ENCODE assay signal across 8 cellular contexts in the genomic region with DNA sequence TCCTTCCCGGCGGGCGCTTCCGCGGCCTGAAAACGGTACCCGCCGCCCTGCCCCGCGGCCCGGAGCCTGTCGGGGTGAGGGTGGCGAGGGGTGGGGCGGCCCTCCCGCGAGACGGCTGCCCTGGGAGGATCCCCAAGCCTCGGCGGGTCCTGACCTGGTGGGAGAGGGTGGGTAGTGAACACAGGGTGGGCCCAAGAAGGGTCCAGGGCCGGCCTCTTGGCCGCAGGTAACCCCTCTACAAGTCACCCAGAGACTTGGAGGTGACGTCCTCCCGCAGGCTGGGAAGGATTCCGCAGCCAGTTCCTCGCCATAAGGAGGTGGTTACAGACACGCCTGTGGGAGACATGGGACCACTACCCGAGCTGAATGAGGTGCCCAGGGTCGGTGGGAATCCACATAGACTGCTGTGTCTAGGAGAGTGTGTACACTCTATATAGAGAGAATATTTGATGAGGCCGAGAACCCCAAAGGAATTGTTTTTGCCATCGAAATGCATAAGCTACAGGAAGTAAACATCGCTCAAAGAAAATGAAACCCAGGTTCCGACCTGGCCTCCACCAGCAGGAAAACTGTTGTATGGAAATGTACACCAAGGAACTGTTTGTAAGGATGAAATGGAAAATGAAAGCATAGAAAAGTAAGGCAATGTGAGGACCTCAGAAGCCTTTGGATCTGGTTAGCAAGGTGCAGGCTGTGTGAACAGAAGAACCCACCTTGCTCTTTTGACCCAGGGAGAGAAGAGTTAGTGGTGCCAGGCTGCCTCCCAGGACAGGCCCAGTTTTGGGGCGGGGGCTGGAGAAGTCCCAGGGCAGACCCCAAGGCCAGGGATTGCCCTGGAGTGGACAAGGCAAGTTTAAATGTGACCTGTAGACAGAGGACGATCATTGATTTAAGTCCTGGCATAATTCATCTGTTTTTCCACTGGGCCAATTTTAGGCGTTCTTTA. TPM values are rescaled to one million over a fixed set of nuclear protein-coding genes. Genes with fewer than 3 reads are reported as not detected.
DNase-seq lines count a peak whose midpoint lies in the region; ATAC-seq, FAIRE-seq and TF ChIP-seq lines count a peak whose summit lies in the region.

No MANE protein-coding gene starts in this region.

- BruUV-seq in Caco-2 (replicated peaks; lab: Mats Ljungman, UMichigan): TSS peak; percentile 49

- peak overlapping the region; percentile 48 for H3K27ac Mint-ChIP-seq in Caco-2 (ENCODE audit: unreplicated experiment)

- peaks cover 22% of the 10 kb centered on the region for H3K4me1 Mint-ChIP-seq in Caco-2 (ENCODE audit: low read depth, unreplicated experiment)

- POLR2A ChIA-PET in Caco-2 (lab: Charles Lee): interaction anchor here (0.9 kb wide), 1 partner anchor 8 kb away, joined by 5 read pairs; no protein-coding TSS in a partner anchor
- POLR2A ChIA-PET in H1 (lab: Charles Lee; ENCODE audit: partially characterized antibody): interaction anchor here (1.2 to 1.3 kb wide), 2 partner anchors 9 to 202 kb away, joined by 3 to 5 read pairs; no protein-coding TSS in a partner anchor

- no peak for TF ChIP-seq CTCF in Caco-2 (IDR thresholded peaks at IDR 0.05; ENCODE audit: insufficient read depth in 1 of 2, low read depth in 1 of 2, low read length in 1 of 2, severe bottlenecking in 1 of 2, unreplicated experiment in 1 of 2)
- TF ChIP-seq CTCF in WERI-Rb-1 (IDR thresholded peaks at IDR 0.05; ENCODE audit: low read depth, low read length): no peak
- no peak for TF ChIP-seq CTCF in H1 (IDR thresholded peaks at IDR 0.05; ENCODE audit: control extremely low read depth in 1 of 3, insufficient read depth in 1 of 3, low read depth in 1 of 3, low read length in 3 of 3)

- H3K36me3 ChIP-seq in Caco-2 (ENCODE audit: control insufficient read depth, insufficient read depth, low read length): no peaks in the 10 kb centered on the region
- H3K36me3 ChIP-seq in WERI-Rb-1: no peaks in the 10 kb centered on the region
- H3K36me3 ChIP-seq in H1 (ENCODE audit: control insufficient read depth in 2 of 4, insufficient read depth in 4 of 4, low read length in 3 of 4): no peaks in the 10 kb centered on the region
- H3K36me3 ChIP-seq in mesendoderm (ENCODE audit: control insufficient read depth, insufficient read depth, low read length): no peaks in the 10 kb centered on the region

- no peak overlapping the region for H3K4ac ChIP-seq in H1 (replicated peaks; ENCODE audit: insufficient read length, low read depth, low read length)
- no peak overlapping the region for H3K4ac ChIP-seq in mesendoderm (ENCODE audit: low read depth, low read length)

- H2BK12ac ChIP-seq in H1 (ENCODE audit: low read depth, low read length): 0 out of 2 replicates have a peak overlapping the region, but pooled peaks have one; percentile 41

- 34% methylated on average over 14 of the region's 35 CpGs; no CpG with 5 or more reads in 1 of the 2 experiments for WGBS in H1 (ENCODE audit: extremely low coverage in 1 of 2, insufficient coverage in 1 of 2, insufficient read length in 1 of 2, insufficient replicate concordance in 2 of 2, low coverage in 1 of 2, low lambda C conversion rate in 2 of 2, missing lambda C conversion rate in 1 of 2), 2 experiments
- no CpG with 5 or more reads among the region's 35 CpGs for WGBS in mesendoderm (ENCODE audit: extremely low coverage, insufficient coverage, low lambda C conversion rate)

- no peaks in the 10 kb centered on the region for H3K9me3 Mint-ChIP-seq in Caco-2 (ENCODE audit: unreplicated experiment)

- H4K5ac ChIP-seq in H1 (ENCODE audit: insufficient read length, low read depth, low read length) (no peak overlapping the region), mesendoderm (ENCODE audit: low read length) (no peak overlapping the region)

- H3K79me1 ChIP-seq in H1 (ENCODE audit: low read depth, low read length) (no peaks in the 10 kb centered on the region), mesendoderm (ENCODE audit: low read length) (no peaks in the 10 kb centered on the region)

- H3K56ac ChIP-seq in H1 (replicated peaks; ENCODE audit: insufficient read length, low read depth, low read length): peak overlapping the region; percentile 55
- peak overlapping the region; percentile 86 for H3K56ac ChIP-seq in mesendoderm (ENCODE audit: low read length)

- no peaks in the 10 kb centered on the region for H4K20me1 ChIP-seq in H1 (replicated peaks in 1 of 2; ENCODE audit: control insufficient read depth in 1 of 2, insufficient read depth in 2 of 2, low read length in 2 of 2)

- no peak overlapping the region for H2BK120ac ChIP-seq in H1 (replicated peaks; ENCODE audit: low read depth, low read length)
- no peak overlapping the region for H2BK120ac ChIP-seq in mesendoderm (ENCODE audit: low read depth, low read length)

- H3K23me2 ChIP-seq in H1 (ENCODE audit: low read depth, low read length): peaks cover 5% of the 10 kb centered on the region

- ATAC-seq in GM19438 (IDR thresholded peaks at IDR 0.05; ENCODE audit: low read depth, unreplicated experiment) (peak; percentile 32), HG03442 (IDR thresholded peaks at IDR 0.05; ENCODE audit: unreplicated experiment) (peak; percentile 26)

- H4K91ac ChIP-seq in H1 (replicated peaks; ENCODE audit: insufficient read length, low read length): no peak overlapping the region

- H4K8ac ChIP-seq in H1 (ENCODE audit: extremely low read depth, insufficient read depth, low read length) (no peak overlapping the region), mesendoderm (ENCODE audit: low read depth, low read length) (no peak overlapping the region)

- H3K27me3 ChIP-seq in Caco-2 (replicated peaks; ENCODE audit: control insufficient read depth, insufficient read depth, low read length) (no peaks in the 10 kb centered on the region), WERI-Rb-1 (ENCODE audit: insufficient read depth, low read depth, severe bottlenecking) (no peaks in the 10 kb centered on the region), H1 (replicated peaks in 1 of 4; ENCODE audit: control insufficient read depth in 3 of 4, extremely low read depth in 1 of 4, insufficient read depth in 3 of 4, low read length in 3 of 4) (no peaks in the 10 kb centered on the region; a peak in 1 of 7 replicates), mesendoderm (ENCODE audit: insufficient read depth, low read length, poor library complexity) (no peaks in the 10 kb centered on the region)

- H3K4me1 ChIP-seq in Caco-2 (peaks cover 18% of the 10 kb centered on the region), H1 (replicated peaks in 1 of 4; ENCODE audit: control insufficient read depth in 3 of 4, insufficient read depth in 4 of 4, low read length in 3 of 4) (peaks cover 0 to 3% (median 2%) of the 10 kb centered on the region in 4 experiments; a peak in 3 of 7 replicates), mesendoderm (ENCODE audit: control insufficient read depth, low read depth, low read length) (no peaks in the 10 kb centered on the region)

- H3K4me3 ChIP-seq in Caco-2 (ENCODE audit: low read depth, low read length) (peak overlapping the region; percentile 93), WERI-Rb-1 (ENCODE audit: low read depth, low read length) (peak overlapping the region; percentile 70), H1 (ENCODE audit: extremely low read depth in 1 of 4, insufficient read depth in 2 of 4, low read depth in 3 of 4, low read length in 4 of 4) (peak overlapping the region; percentile 54 to 87 (median 82)), mesendoderm (ENCODE audit: low read length) (peak overlapping the region; percentile 9)

- H3K4me3 Mint-ChIP-seq in Caco-2 (ENCODE audit: unreplicated experiment): peak overlapping the region; percentile 74

- H3K9ac ChIP-seq in H1 (replicated peaks in 1 of 4; ENCODE audit: extremely low read depth in 1 of 4, low read depth in 3 of 4, low read length in 3 of 4) (peak overlapping the region in 3 of 4 experiments; percentile 25 to 55 (median 45); a peak in 4 of 7 replicates), mesendoderm (ENCODE audit: low read length) (peak overlapping the region; percentile 67)

- H3K36me3 Mint-ChIP-seq in Caco-2 (ENCODE audit: insufficient read depth, unreplicated experiment): peaks cover 13% of the 10 kb centered on the region

- CTCF ChIA-PET in Caco-2 (lab: Charles Lee): interaction anchor here (0.7 to 1.6 kb wide), 6 partner anchors 8 to 349 kb away, joined by 3 to 24 read pairs (median 6); partner anchors contain the start of gene MCM10
- CTCF ChIA-PET in H1 (lab: Charles Lee; ENCODE audit: partially characterized antibody): interaction anchor here (0.5 to 4.2 kb wide), 8 partner anchors 9 to 481 kb away, joined by 3 to 28 read pairs (median 4); no protein-coding TSS in a partner anchor

- H3K27ac ChIP-seq in WERI-Rb-1 (peak overlapping the region; percentile 34; the same call in 1 of the 2 replicates), H1 (ENCODE audit: low read depth, low read length) (no peak overlapping the region), mesendoderm (ENCODE audit: low read depth, low read length) (no peak overlapping the region), temporal lobe (ENCODE audit: low read depth, low read length) (peak overlapping the region; percentile 97)

- H3K79me2 ChIP-seq in H1 (ENCODE audit: control insufficient read depth in 1 of 2, insufficient read depth in 2 of 2, low read length in 2 of 2) (peaks cover 0 to 5% of the 10 kb centered on the region in 2 experiments; a peak in 1 of 4 replicates), mesendoderm (ENCODE audit: control insufficient read depth, insufficient read depth, low read length) (no peaks in the 10 kb centered on the region)

- 0 out of 2 replicates have a peak overlapping the region, but pooled peaks have one; percentile 77 for H2BK15ac ChIP-seq in H1 (ENCODE audit: low read length)
- no peak overlapping the region for H2BK15ac ChIP-seq in mesendoderm (replicated peaks; ENCODE audit: low read depth)

- DNase-seq in Caco-2 (peak; percentile 58 to 66), WERI-Rb-1 (peak; percentile 15), H1 (ENCODE audit: low read depth in 1 of 2, low spot score in 2 of 2) (no peak), mesendoderm (peak; percentile 38), NCI-H128 (lab: John Stamatoyannopoulos, UW; ENCODE audit: unreplicated experiment) (no peak)

- H3K23ac ChIP-seq in H1 (ENCODE audit: insufficient read length): no peak overlapping the region
- H3K23ac ChIP-seq in mesendoderm (ENCODE audit: low read length): no peak overlapping the region

- H2BK5ac ChIP-seq in H1 (ENCODE audit: low read depth, low read length) (no peak overlapping the region; the same call in 1 of the 2 replicates), mesendoderm (ENCODE audit: low read length) (no peak overlapping the region)

- no peaks in the 10 kb centered on the region for H3K27me3 Mint-ChIP-seq in Caco-2 (ENCODE audit: insufficient read depth, unreplicated experiment)

- no peak overlapping the region for H3K18ac ChIP-seq in H1 (ENCODE audit: extremely low read depth, low read length)
- H3K18ac ChIP-seq in mesendoderm (ENCODE audit: low read length): peak overlapping the region; percentile 46

- no peak for FAIRE-seq in H1 (lab: Jason Lieb, UNC)

- no peak overlapping the region for H2BK20ac ChIP-seq in H1 (ENCODE audit: low read length)

- H2AK5ac ChIP-seq in H1 (ENCODE audit: low read depth, low read length) (no peak overlapping the region), mesendoderm (ENCODE audit: low read length) (no peak overlapping the region)

- no peak overlapping the region for H3K14ac ChIP-seq in H1 (ENCODE audit: insufficient read length)

- no peak overlapping the region for H2AFZ ChIP-seq in H1 (ENCODE audit: low read length)

- peak overlapping the region; percentile 89 to 93 for H3K4me2 ChIP-seq in H1 (ENCODE audit: insufficient read depth in 1 of 2, low read depth in 2 of 2, low read length in 2 of 2)
- peak overlapping the region; percentile 56 for H3K4me2 ChIP-seq in mesendoderm (ENCODE audit: low read length)

- no peak for TF ChIP-seq POLR2A in H1 (IDR thresholded peaks at IDR 0.05; ENCODE audit: control extremely low read depth in 1 of 2, low read depth in 2 of 2, low read length in 2 of 2)

- H3K9me3 ChIP-seq in Caco-2 (no peaks in the 10 kb centered on the region), WERI-Rb-1 (ENCODE audit: severe bottlenecking) (no peaks in the 10 kb centered on the region), H1 (ENCODE audit: insufficient read depth in 2 of 2, low read depth in 1 of 2, low read length in 1 of 2) (no peaks in the 10 kb centered on the region)

- TF ChIP-seq EP300 in H1 (IDR thresholded peaks at IDR 0.05; ENCODE audit: borderline replicate concordance in 1 of 2, low read depth in 2 of 2, low read length in 2 of 2): no peak

- TF ChIP-seq RAD21 in H1 (IDR thresholded peaks at IDR 0.05 in 1 of 2, conservative IDR thresholded peaks at IDR 0.05 in 1 of 2; ENCODE audit: low read depth in 2 of 2, low read length in 2 of 2): no peak

- intact Hi-C loops in Caco-2 (cut with micrococcal nuclease; ENCODE audit: unreplicated experiment): no loop called here

RNA-seq across cellular contexts. Expression of gene OPTN, which starts 0.7 kb away (rescaled TPM):
- total RNA-seq in Caco-2 (2022) (59.6 and 70.9 TPM in 2 replicates), temporal lobe (62.9 TPM)
- total RNA-seq in H1 (2021; fragmentation: NEBNext Ultra II Directional; extraction: Animal tissue kit (Norgen Biotek cat#: 25700)): 17.7 and 20.1 TPM in 2 replicates
- 4.8 and 7.2 TPM in 2 replicates for polyA plus RNA-seq in H1 (2011; rRNA removed)
- 9.7 TPM for polyA plus RNA-seq in H1 (2011; cell fraction: cytosol; rRNA removed)
- polyA plus RNA-seq in H1 (2011; cell fraction: nucleus; rRNA removed): 14.6 TPM
- polyA plus RNA-seq in H1 (2012, experiment 1 of 2): 21.9 to 32.7 TPM (median 27.6 TPM) in 4 replicates
- polyA plus RNA-seq in H1 (2012, experiment 2 of 2): 1.1 TPM
- 4.4 TPM for polyA plus RNA-seq in H1 (2013, experiment 1 of 2)
- 4.3 TPM for polyA plus RNA-seq in H1 (2013, experiment 2 of 2)
- 4.4 and 9.6 TPM in 2 replicates for polyA minus RNA-seq in H1 (2011; rRNA and poly(A)+ RNA removed)
- 7.4 TPM for polyA minus RNA-seq in H1 (2011; cell fraction: cytosol; rRNA and poly(A)+ RNA removed)
- 16.2 TPM for polyA minus RNA-seq in H1 (2011; cell fraction: nucleus; rRNA and poly(A)+ RNA removed)
- polyA plus RNA-seq in mesendoderm (2013, experiment 1 of 2): 3.7 TPM
- polyA plus RNA-seq in mesendoderm (2013, experiment 2 of 2): 3.6 TPM

Comparison
In these comparisons a context has a peak if more than half of its experiments do, and no peak if none do; other contexts are left out.
1. DNase-seq: peak in Caco-2 (2 of 2), WERI-Rb-1 (single experiment) and mesendoderm (single experiment); none in H1 (0 of 2) and NCI-H128 (single experiment).
2. H3K4me3 ChIP-seq: peak in every context shown above with its lines; median percentile 93 in Caco-2; 82 in H1; 70 in WERI-Rb-1; 9 in mesendoderm.
3. H3K27ac ChIP-seq: peak in WERI-Rb-1 (single experiment) and temporal lobe (single experiment); none in H1 (single experiment) and mesendoderm (single experiment).